8 cellular contexts compared by ENCODE assay signal in genomic region chr7:38932509-38933168, GRCh38. TPM values are rescaled to one million over a fixed set of nuclear protein-coding genes. Genes with fewer than 3 reads are reported as not detected.
A peak's percentile ranks its signal among the peaks of the same experiment; 100 is the strongest.
DNase-seq lines count a peak whose midpoint lies in the region; ATAC-seq and TF ChIP-seq lines count a peak whose summit lies in the region.

No MANE protein-coding gene starts in this region.

- H3K27ac Mint-ChIP-seq in T-cell = no peak overlapping the region

- H3K36me3 ChIP-seq in HCT116 (ENCODE audit: control insufficient read depth in 1 of 2, insufficient read depth in 2 of 2, low read length in 2 of 2) (no peaks in the 10 kb centered on the region), breast epithelium (no peaks in the 10 kb centered on the region)

- H3K27ac ChIP-seq in HCT116 (ENCODE audit: low read depth, low read length) = no peak overlapping the region
- H3K27ac ChIP-seq in breast epithelium = no peak overlapping the region

- POLR2A ChIA-PET in HCT116 (lab: Charles Lee) = no interaction called here
- POLR2A ChIA-PET in T-cell (lab: Charles Lee) = interaction anchor here (0.6 kb wide), 2 partner anchors 8 to 118 kb away, joined by 3 read pairs; no protein-coding TSS in a partner anchor

- CTCF ChIA-PET in HCT116 (lab: Charles Lee) = interaction anchor here (0.8 to 1.0 kb wide), 2 partner anchors 23 to 587 kb away, joined by 4 to 5 read pairs; partner anchors contain the start of gene VPS41
- CTCF ChIA-PET in T-cell (lab: Charles Lee) = interaction anchor here (0.6 to 0.7 kb wide), 3 partner anchors 195 to 568 kb away, joined by 3 read pairs; no protein-coding TSS in a partner anchor

- peak overlapping the region; percentile 80 for H2AFZ ChIP-seq in HCT116 (ENCODE audit: low read depth, low read length, poor library complexity, severe bottlenecking)

- peaks cover 5 to 10% of the 10 kb centered on the region in 2 donors for H3K27me3 Mint-ChIP-seq in T-cell

- DNase-seq in NCI-H1436 (lab: John Stamatoyannopoulos, UW) (peak; percentile 62), NCI-H1436 treated with DMSO at 0.1 percent for 48 hours (lab: John Stamatoyannopoulos, UW) (no peak), HCT116 (ENCODE audit: low read depth, low spot score) (peak; percentile 55), NCI-H1092 treated with DMSO at 0.1 percent for 48 hours (lab: John Stamatoyannopoulos, UW) (peak; percentile 75), T-cell (peak in 21 of 34 experiments; percentile 5 to 33 (median 15)), breast epithelium (ENCODE audit: low spot score in 2 of 2) (no peak), left kidney (ENCODE audit: low read depth, low spot score) (peak; percentile 76)
- peak; percentile 9 for DNase-seq in stimulated activated CD8-positive, alpha-beta memory T cell treated with anti-CD3 and anti-CD28 coated beads, Interleukin-12 subunit alpha, Interleukin-12 subunit beta, amount 100 ng/mL, for 24 hours (ENCODE audit: extremely low read depth)

- TF ChIP-seq RAD21 in HCT116 (IDR thresholded peaks at IDR 0.05; ENCODE audit: low read depth) = peak; percentile 79

- RAD21 ChIA-PET in HCT116 (lab: Charles Lee; ENCODE audit: low non-redundant PET in 1 of 2, low total read pairs in 2 of 2, uncharacterized antibody in 2 of 2, unreplicated experiment in 2 of 2) = no interaction called here

- ATAC-seq in HCT116 (peak; percentile 93), T-cell (replicated peaks in 1 of 4) (no peak)

- H3K4me2 ChIP-seq in HCT116 (ENCODE audit: low read length) = peak overlapping the region; percentile 35

- intact Hi-C loops in HCT116 (cut with micrococcal nuclease) (loop anchor here (1.0 to 5.0 kb wide), 3 partner anchors 135 to 588 kb away; no protein-coding TSS in a partner anchor), breast epithelium (cut with DNase I; ENCODE audit: low total_unique reads) (loop anchor here (10.0 kb wide), 1 partner anchor 542 kb away; no protein-coding TSS in a partner anchor)

- no peaks in the 10 kb centered on the region for H4K20me1 ChIP-seq in HCT116 (ENCODE audit: insufficient read depth)

- no peak overlapping the region for H3K9ac ChIP-seq in HCT116 (ENCODE audit: low read length)

- no peaks in the 10 kb centered on the region for H3K9me3 Mint-ChIP-seq in T-cell

- no TSS peak for BruUV-seq in HCT116 (replicated peaks; lab: Mats Ljungman, UMichigan)

- no peak overlapping the region for H3K4me3 Mint-ChIP-seq in T-cell

- no peaks in the 10 kb centered on the region for H3K4me1 Mint-ChIP-seq in T-cell

- no peaks in the 10 kb centered on the region for H3K9me2 ChIP-seq in HCT116 (ENCODE audit: insufficient read depth)

- H3K36me3 Mint-ChIP-seq in T-cell = no peaks in the 10 kb centered on the region

- H3K79me2 ChIP-seq in HCT116 (ENCODE audit: insufficient read depth, low read length) = no peaks in the 10 kb centered on the region

- peak; percentile 65 to 99 (median 95); a peak in 5 of 6 replicates for TF ChIP-seq CTCF in HCT116 (IDR thresholded peaks at IDR 0.05 in 2 of 3, conservative IDR thresholded peaks at IDR 0.05 in 1 of 3; ENCODE audit: borderline replicate concordance in 1 of 3, insufficient read depth in 1 of 3, low read depth in 2 of 3, low read length in 2 of 3)
- TF ChIP-seq CTCF in breast epithelium (IDR thresholded peaks at IDR 0.05) = peak in 2 of 3 donors; percentile 55 to 61

- H3K4me1 ChIP-seq in HCT116 (ENCODE audit: control insufficient read depth in 1 of 2, insufficient read depth in 2 of 2, low read length in 2 of 2) (0 out of 4 replicates have a peak, but pooled peaks cover 0 to 3% of the 10 kb centered on the region in 2 experiments), breast epithelium (no peaks in the 10 kb centered on the region)

- H3K4me3 ChIP-seq in HCT116 (replicated peaks in 1 of 2; ENCODE audit: low read depth in 1 of 2, low read length in 2 of 2) = no peak overlapping the region
- no peak overlapping the region for H3K4me3 ChIP-seq in breast epithelium

- H3K27me3 ChIP-seq in HCT116 (ENCODE audit: insufficient read depth, low read length) = no peaks in the 10 kb centered on the region
- no peaks in the 10 kb centered on the region for H3K27me3 ChIP-seq in breast epithelium

- no peak for TF ChIP-seq POLR2A in HCT116 (IDR thresholded peaks at IDR 0.05; ENCODE audit: borderline replicate concordance, extremely low read depth, insufficient read depth, insufficient read length)
- TF ChIP-seq POLR2A in breast epithelium (IDR thresholded peaks at IDR 0.05) = no peak

- H3K9me3 ChIP-seq in HCT116 (ENCODE audit: control insufficient read depth in 1 of 2, insufficient read depth in 1 of 2, low read depth in 1 of 2, low read length in 2 of 2) = no peaks in the 10 kb centered on the region
- no peaks in the 10 kb centered on the region for H3K9me3 ChIP-seq in breast epithelium

TF ChIP-seq in HCT116, 20 proteins besides CTCF, POLR2A, EP300 and RAD21:
- TF ChIP-seq EZH2phosphoT487 (IDR thresholded peaks at IDR 0.05; ENCODE audit: borderline replicate concordance) (no peak), SP1 (IDR thresholded peaks at IDR 0.05; ENCODE audit: low read depth) (0 out of 2 replicates have a peak, but pooled peaks have one; percentile 10), SIN3A (IDR thresholded peaks at IDR 0.05; ENCODE audit: low read depth) (no peak), EGR1 (IDR thresholded peaks at IDR 0.05; ENCODE audit: low read depth) (no peak), ZNF274 (IDR thresholded peaks at IDR 0.05; ENCODE audit: low read depth, low read length) (no peak), ZFX (IDR thresholded peaks at IDR 0.05) (no peak), TCF7L2 (IDR thresholded peaks at IDR 0.05; ENCODE audit: borderline replicate concordance, extremely low read depth, insufficient read depth, insufficient read length) (no peak), SRF (IDR thresholded peaks at IDR 0.05; ENCODE audit: low read depth) (no peak), CBX3 (IDR thresholded peaks at IDR 0.05; ENCODE audit: low read depth) (0 out of 2 replicates have a peak, but pooled peaks have one; percentile 20), JUND (IDR thresholded peaks at IDR 0.05) (no peak)

RNA-seq across cellular contexts. Expression of gene VPS41, which starts 23.6 kb away (rescaled TPM):
- total RNA-seq in HCT116 (2021; ENCODE audit: unreplicated experiment) (72.2 TPM), T-cell (10 to 100 TPM; 45.6 to 68.3 (median 55.3) TPM), breast epithelium (10 to 100 TPM; 40.6 to 55.8 (median 45.8) TPM)
- polyA plus RNA-seq in HCT116 (2012) = 17.9 and 19.0 TPM in 2 replicates

RNA-seq across cellular contexts. Expression of gene POU6F2, which starts 45.1 kb away (rescaled TPM):
- total RNA-seq in HCT116 (2021; ENCODE audit: unreplicated experiment) (0.27 TPM), T-cell (not detected), breast epithelium (under 1 TPM in 1 of 3 donors, not detected in 2; under 0.01 TPM)
- not detected in 2 replicates for polyA plus RNA-seq in HCT116 (2012)

Comparison
In these comparisons a context has a peak if more than half of its experiments do, and no peak if none do; other contexts are left out.
1. DNase-seq: peak in NCI-H1436 (single experiment), HCT116 (single experiment), NCI-H1092 treated with DMSO at 0.1 percent for 48 hours (single experiment), T-cell (21 of 34), left kidney (single experiment) and stimulated activated CD8-positive, alpha-beta memory T cell treated with anti-CD3 and anti-CD28 coated beads, Interleukin-12 subunit alpha, Interleukin-12 subunit beta, amount 100 ng/mL, for 24 hours (single experiment); none in NCI-H1436 treated with DMSO at 0.1 percent for 48 hours (single experiment) and breast epithelium (0 of 2).